29 cellular contexts compared by ENCODE assay signal in genomic region chr4:173294444-173294843, GRCh38.
"Had no signal": no experiment of that assay in that cellular context is flagged by ENCODE, and none has a peak within 500 bp of the region (broad histone marks: within the 10 kb centered on the region; RNA-seq: fewer than 3 reads in every experiment).

No MANE protein-coding gene starts in this region.

- H3K27ac ChIP-seq: adrenal gland, ascending aorta, body of pancreas, brain microvascular endothelial cell, breast epithelium, cardiac muscle cell had no signal

- H3K27me3 ChIP-seq: adrenal gland, ascending aorta, body of pancreas, brain microvascular endothelial cell, breast epithelium, cardiac muscle cell had no signal

- H3K9me3 ChIP-seq: adrenal gland, ascending aorta, body of pancreas, breast epithelium had no signal

- H3K4me3 ChIP-seq: adrenal gland, ascending aorta, body of pancreas, cardiac muscle cell had no signal

- DNase-seq: activated effector memory CD4-positive, alpha-beta T cell treated with anti-CD3 and anti-CD28 coated beads, Interleukin-2, amount 50 U/mL, for 16 hours; activated effector memory CD4-positive, alpha-beta T cell treated with Interleukin-2 at 50 U/mL for 16 hours; activated gamma-delta T cell; activated gamma-delta T cell treated with Interleukin-2 at 50 U/mL for 16 hours; activated naive CD4-positive, alpha-beta T cell; activated naive CD4-positive, alpha-beta T cell treated with anti-CD3 and anti-CD28 coated beads for 36 hours; activated naive CD4-positive, alpha-beta T cell treated with anti-CD3 and anti-CD28 coated beads, Interleukin-2, amount 10 ng/mL, durations not matched to agents 7 days and 5 days; activated naive CD4-positive, alpha-beta T cell treated with anti-CD3 and anti-CD28 coated beads, Interleukin-2, amount 50 U/mL, for 16 hours; activated naive CD4-positive, alpha-beta T cell treated with Interleukin-2 at 50 U/mL for 16 hours; activated naive CD8-positive, alpha-beta T cell treated with anti-CD3 and anti-CD28 coated beads for 36 hours; activated naive CD8-positive, alpha-beta T cell treated with anti-CD3 and anti-CD28 coated beads, Interleukin-2, amount 10 ng/mL, durations not matched to agents 7 days and 5 days; activated naive CD8-positive, alpha-beta T cell treated with anti-CD3 and anti-CD28 coated beads, Interleukin-2, amount 50 U/mL, for 24 hours; activated T-cell treated with anti-CD3 and anti-CD28 coated beads, Interleukin-2, amount 50 U/mL, for 1 hour; activated T-cell treated with anti-CD3 and anti-CD28 coated beads, Interleukin-2, amount 50 U/mL, for 24 hours; activated T-cell treated with anti-CD3 and anti-CD28 coated beads, Interleukin-2, amount 50 U/mL, for 4 hours; activated T-cell treated with anti-CD3 and anti-CD28 coated beads, Interleukin-2, amount 50 U/mL, for 48 hours; activated T-cell treated with anti-CD3 and anti-CD28 coated beads, Interleukin-2, amount 50 U/mL, for 72 hours; adrenal gland; amniotic stem cell; amygdala; anterior cingulate cortex; aorta; body of pancreas; brain microvascular endothelial cell; central memory CD4-positive, alpha-beta T cell; cerebellar nuclear complex had no signal

- H3K4me1 ChIP-seq: adrenal gland, ascending aorta, breast epithelium had no signal

- H3K36me3 ChIP-seq: adrenal gland, ascending aorta, brain microvascular endothelial cell, breast epithelium, cardiac muscle cell had no signal
